Comparison of ENCODE assay signal across 10 cellular contexts in genomic region chr18:57837917-57838548, GRCh38. TPM values are rescaled to one million over a fixed set of nuclear protein-coding genes. Genes with fewer than 3 reads are reported as not detected.
DNase-seq lines count a peak whose midpoint lies in the region; ATAC-seq, FAIRE-seq and TF ChIP-seq lines count a peak whose summit lies in the region.
"Had no signal": no experiment of that assay in that cellular context is flagged by ENCODE, and none has a peak within 500 bp of the region (broad histone marks: within the 10 kb centered on the region; RNA-seq: fewer than 3 reads in every experiment).

No MANE protein-coding gene starts in this region.

- no peaks in the 10 kb centered on the region for H3K36me3 ChIP-seq in testis (ENCODE audit: low read depth, missing control alignments)
- H3K36me3 ChIP-seq in kidney (ENCODE audit: control insufficient read depth in 1 of 2, insufficient read depth in 2 of 2, low read length in 2 of 2): no peaks in the 10 kb centered on the region
- no peaks in the 10 kb centered on the region for H3K36me3 ChIP-seq in ovary

- H3K9me3 ChIP-seq in testis (no peaks in the 10 kb centered on the region), kidney (ENCODE audit: control insufficient read depth in 1 of 2, low read length in 2 of 2) (no peaks in the 10 kb centered on the region), ovary (no peaks in the 10 kb centered on the region)

- H3K36me3 Mint-ChIP-seq in natural killer cell treated with Interleukin-12 subunit alpha and Interleukin-12 subunit beta and Interleukin-15 and Interleukin-18, amount 100 ng/mL, for 72 hours: peaks cover 1% of the 10 kb centered on the region
- H3K36me3 Mint-ChIP-seq in natural killer cell: no peaks in the 10 kb centered on the region

- H3K9ac ChIP-seq in kidney (ENCODE audit: low read length in 2 of 2): no peak overlapping the region

- H3K9me3 Mint-ChIP-seq in natural killer cell treated with Interleukin-12 subunit alpha and Interleukin-12 subunit beta and Interleukin-15 and Interleukin-18, amount 100 ng/mL, for 72 hours: no peaks in the 10 kb centered on the region
- H3K9me3 Mint-ChIP-seq in natural killer cell: no peaks in the 10 kb centered on the region

- H3K27ac Mint-ChIP-seq in natural killer cell treated with Interleukin-12 subunit alpha and Interleukin-12 subunit beta and Interleukin-15 and Interleukin-18, amount 100 ng/mL, for 72 hours: peak overlapping the region in 1 of 2 donors; percentile 29
- H3K27ac Mint-ChIP-seq in natural killer cell: no peak overlapping the region

- peak; percentile 86 to 91 for ATAC-seq in natural killer cell treated with Interleukin-12 subunit alpha and Interleukin-12 subunit beta and Interleukin-15 and Interleukin-18, amount 100 ng/mL, for 72 hours
- ATAC-seq in natural killer cell (no peak), HG03378 (IDR thresholded peaks at IDR 0.05; ENCODE audit: unreplicated experiment) (peak; percentile 89)

- TF ChIP-seq EP300 in ovary (IDR thresholded peaks at IDR 0.05): no peak

- H3K4me1 ChIP-seq in testis (no peaks in the 10 kb centered on the region), kidney (ENCODE audit: control insufficient read depth in 1 of 2, insufficient read depth in 1 of 2, low read depth in 1 of 2, low read length in 2 of 2) (no peaks in the 10 kb centered on the region), ovary (ENCODE audit: insufficient read depth) (no peaks in the 10 kb centered on the region)

- peaks cover 11 to 22% of the 10 kb centered on the region in 2 donors for H3K27me3 Mint-ChIP-seq in natural killer cell treated with Interleukin-12 subunit alpha and Interleukin-12 subunit beta and Interleukin-15 and Interleukin-18, amount 100 ng/mL, for 72 hours
- peaks cover 0 to 2% of the 10 kb centered on the region in 2 donors for H3K27me3 Mint-ChIP-seq in natural killer cell (ENCODE audit: low read depth in 2 of 2)

- WGBS in testis, 2 donors: 56 to 70% methylated on average over 12 of the region's 12 CpGs
- 84 to 90% (median 84%) methylated on average over 12 of the region's 12 CpGs for WGBS in ovary, 3 donors

- no peak for DNase-seq in natural killer cell treated with Interleukin-12 subunit alpha and Interleukin-12 subunit beta and Interleukin-15 and Interleukin-18, amount 100 ng/mL, for 72 hours (ENCODE audit: low spot score)
- DNase-seq in natural killer cell: no peak
- peak; percentile 54 for DNase-seq in amniotic epithelial cell (ENCODE audit: low read depth)
- DNase-seq in testis: peak; percentile 39
- no peak for DNase-seq in kidney
- DNase-seq in ovary: no peak
- DNase-seq in DMS153 treated with DMSO at 0.1 percent for 48 hours (lab: John Stamatoyannopoulos, UW; ENCODE audit: unreplicated experiment): no peak
- DNase-seq: DND-41 had no signal

- H3K27ac ChIP-seq in testis (no peak overlapping the region), kidney (ENCODE audit: low read depth in 2 of 2, low read length in 2 of 2) (no peak overlapping the region), ovary (no peak overlapping the region)

- intact Hi-C loops in natural killer cell (cut with micrococcal nuclease): no loop called here
- intact Hi-C loops in testis (cut with DNase I; ENCODE audit: low total_unique reads): no loop called here
- intact Hi-C loops in kidney (cut with DNase I): no loop called here
- intact Hi-C loops in ovary (cut with DNase I): no loop called here

- peaks cover 26 to 34% of the 10 kb centered on the region in 2 donors for H3K4me1 Mint-ChIP-seq in natural killer cell treated with Interleukin-12 subunit alpha and Interleukin-12 subunit beta and Interleukin-15 and Interleukin-18, amount 100 ng/mL, for 72 hours (ENCODE audit: low read depth in 2 of 2)
- peaks cover 9 to 12% of the 10 kb centered on the region in 2 donors for H3K4me1 Mint-ChIP-seq in natural killer cell

- FAIRE-seq in kidney (lab: Jason Lieb, UNC): no peak

- no peak overlapping the region for H3K4me3 ChIP-seq in testis
- no peak overlapping the region for H3K4me3 ChIP-seq in kidney (ENCODE audit: low read length in 2 of 2)
- H3K4me3 ChIP-seq in ovary: no peak overlapping the region

- TF ChIP-seq CTCF in natural killer cell (IDR thresholded peaks at IDR 0.05) (no peak), testis (IDR thresholded peaks at IDR 0.05) (no peak), kidney (IDR thresholded peaks at IDR 0.05; ENCODE audit: borderline replicate concordance, extremely low read depth, insufficient read depth) (no peak), ovary (IDR thresholded peaks at IDR 0.05) (no peak)

- H3K4me3 Mint-ChIP-seq in natural killer cell treated with Interleukin-12 subunit alpha and Interleukin-12 subunit beta and Interleukin-15 and Interleukin-18, amount 100 ng/mL, for 72 hours: peak overlapping the region; percentile 66
- H3K4me3 Mint-ChIP-seq in natural killer cell: no peak overlapping the region

- H3K27me3 ChIP-seq in testis (no peaks in the 10 kb centered on the region), ovary (no peaks in the 10 kb centered on the region)

- no peak for TF ChIP-seq POLR2A in testis (IDR thresholded peaks at IDR 0.05)
- no peak for TF ChIP-seq POLR2A in ovary (IDR thresholded peaks at IDR 0.05)

RNA-seq across cellular contexts. Expression of gene ATP8B1, which starts 34.9 kb away (rescaled TPM):
- not detected for total RNA-seq in natural killer cell treated with Interleukin-12 subunit alpha and Interleukin-12 subunit beta and Interleukin-15 and Interleukin-18, amount 100 ng/mL, for 72 hours
- total RNA-seq in natural killer cell: not detected
- total RNA-seq in testis: 1 to 10 TPM; 1.6 to 1.7 TPM
- polyA plus RNA-seq in testis (ENCODE audit: insufficient read depth, low read depth, low replicate concordance): 3.0 TPM
- total RNA-seq in kidney: 40.8 TPM
- polyA plus RNA-seq in kidney (ENCODE audit: insufficient read depth, low read depth, low replicate concordance): 5.2 TPM
- 10 to 100 TPM in 1 of 7 donors, 1 to 10 TPM in 6; 1.4 to 13.2 (median 5.2) TPM for total RNA-seq in ovary
- 10 to 100 TPM in 1 of 2 donors, 1 to 10 TPM in 1; 2.4 to 10.2 TPM for polyA plus RNA-seq in ovary
- total RNA-seq: T-helper 2 cell treated with Interferon-gamma antibody and Interleukin-4, amounts not matched to agents 100 ng/mL and 5 ng/mL, for 36 hours had no signal

Comparison
In these comparisons a context has a peak if more than half of its experiments do, and no peak if none do; other contexts are left out.
1. ATAC-seq: peak in natural killer cell treated with Interleukin-12 subunit alpha and Interleukin-12 subunit beta and Interleukin-15 and Interleukin-18, amount 100 ng/mL, for 72 hours (2 of 2) and HG03378 (single experiment); none in natural killer cell (0 of 3).
2. DNase-seq: peak in amniotic epithelial cell (single experiment) and testis (single experiment); none in natural killer cell treated with Interleukin-12 subunit alpha and Interleukin-12 subunit beta and Interleukin-15 and Interleukin-18, amount 100 ng/mL, for 72 hours (single experiment), natural killer cell (single experiment), kidney (single experiment), ovary (0 of 5) and DMS153 treated with DMSO at 0.1 percent for 48 hours (single experiment).